ENCODE assay signal across 8 cellular contexts in the genomic region with DNA sequence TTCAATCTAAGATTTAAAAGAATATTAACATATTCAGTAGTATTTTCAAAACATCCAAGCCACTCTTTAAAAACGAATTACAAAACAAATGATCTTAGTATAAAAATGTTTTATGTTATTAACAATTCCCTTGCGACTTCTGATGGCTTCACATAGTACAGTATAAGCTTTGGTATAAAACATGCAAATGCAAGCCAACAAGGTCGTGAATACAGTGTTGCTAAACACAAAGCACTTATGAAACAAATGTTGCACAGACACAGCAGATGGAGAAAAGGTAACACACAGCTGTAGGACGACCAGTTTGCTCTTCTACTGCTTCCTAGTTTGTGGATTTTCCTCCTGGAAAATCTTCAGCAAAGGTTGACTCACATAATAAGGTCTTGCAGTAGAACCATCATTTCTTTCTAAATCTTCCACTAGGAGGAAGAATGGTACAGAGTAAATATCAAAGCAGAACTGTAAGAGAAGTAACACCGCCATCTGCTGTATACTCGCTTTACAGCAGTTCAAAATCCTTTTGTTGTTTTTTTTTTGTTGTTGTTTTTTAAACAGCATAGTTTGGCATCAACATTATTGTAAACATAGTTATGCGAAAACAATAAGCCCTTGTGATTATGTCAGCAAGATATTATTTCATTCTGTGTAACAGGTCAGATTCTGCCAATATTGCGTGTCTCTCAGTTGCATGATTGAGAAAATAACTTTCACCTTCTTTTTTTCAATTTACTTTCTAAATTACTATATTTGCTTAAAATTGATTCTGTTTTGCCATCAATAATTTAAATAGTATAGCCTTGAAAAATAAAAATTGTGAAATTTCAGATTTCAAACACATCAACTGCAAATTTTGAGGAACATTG.
DNase-seq lines count a peak whose midpoint lies in the region; ATAC-seq and TF ChIP-seq lines count a peak whose summit lies in the region.

No MANE protein-coding gene starts in this region.

- TF ChIP-seq POLR2A in body of pancreas (IDR thresholded peaks at IDR 0.05), result no peak

- H3K36me3 ChIP-seq in body of pancreas (replicated peaks in 1 of 2; ENCODE audit: insufficient read depth in 1 of 2, low read depth in 2 of 2) (no peaks in the 10 kb centered on the region), MG63 (no peaks in the 10 kb centered on the region)

- H3K27me3 ChIP-seq in body of pancreas, result no peaks in the 10 kb centered on the region
- H3K27me3 ChIP-seq in MG63, result no peaks in the 10 kb centered on the region

- 16 to 21% methylated on average over 8 of the region's 8 CpGs for WGBS in body of pancreas, 2 donors

- no peak overlapping the region for H3K27ac ChIP-seq in body of pancreas

- ATAC-seq in GM18873 (IDR thresholded peaks at IDR 0.05; ENCODE audit: low FRiP score, unreplicated experiment) (peak; percentile 69), HG03060 (IDR thresholded peaks at IDR 0.05; ENCODE audit: low read depth, unreplicated experiment) (peak; percentile 79), body of pancreas (peak; percentile 45), left colon (peak; percentile 65), GM21737 (IDR thresholded peaks at IDR 0.05; ENCODE audit: unreplicated experiment) (no peak)

- intact Hi-C loops in body of pancreas (cut with DNase I) (loop anchor here (5.0 kb wide), 1 partner anchor 431 kb away; no protein-coding TSS in a partner anchor), left colon (cut with DNase I, micrococcal nuclease) (loop anchor here in 1 of 2 donors (5.0 kb wide), 1 partner anchor 431 kb away; no protein-coding TSS in a partner anchor)

- peak; percentile 28 to 88 (median 65) for TF ChIP-seq CTCF in body of pancreas (IDR thresholded peaks at IDR 0.05)

- H3K9me3 ChIP-seq in body of pancreas, result no peaks in the 10 kb centered on the region
- H3K9me3 ChIP-seq in MG63, result no peaks in the 10 kb centered on the region

- H3K4me3 ChIP-seq in body of pancreas (no peak overlapping the region), MG63 (no peak overlapping the region)

- peaks cover 6% of the 10 kb centered on the region for H3K4me1 ChIP-seq in body of pancreas

- peak; percentile 64 for DNase-seq in COR-L47 (lab: John Stamatoyannopoulos, UW)
- peak; percentile 64 for DNase-seq in NCI-H2227 (lab: John Stamatoyannopoulos, UW; ENCODE audit: unreplicated experiment)
- DNase-seq in body of pancreas, result peak in 2 of 4 donors; percentile 6 to 13
- DNase-seq in left colon, result no peak
- DNase-seq in MG63, result no peak

Comparison
In these comparisons a context has a peak if more than half of its experiments do, and no peak if none do; other contexts are left out.
1. DNase-seq: peak in COR-L47 (single experiment) and NCI-H2227 (single experiment); none in left colon (0 of 2) and MG63 (single experiment).